In genomic region chr15:36161781-36162212, GRCh38 we compare ENCODE assay signal across 12 cellular contexts.
A peak's percentile ranks its signal among the peaks of the same experiment; 100 is the strongest.
DNase-seq lines count a peak whose midpoint lies in the region; ATAC-seq and TF ChIP-seq lines count a peak whose summit lies in the region.
"Had no signal": no experiment of that assay in that cellular context is flagged by ENCODE, and none has a peak within 500 bp of the region (broad histone marks: within the 10 kb centered on the region; RNA-seq: fewer than 3 reads in every experiment).

No MANE protein-coding gene starts in this region.

- H3K79me1 ChIP-seq in H9 (ENCODE audit: insufficient read depth, low read depth, low read length, poor library complexity, severe bottlenecking) = no peaks in the 10 kb centered on the region

- H4K91ac ChIP-seq in H9 (ENCODE audit: insufficient read length, low read depth, low read length) = no peak overlapping the region

- peaks cover 3 to 10% (median 7%) of the 10 kb centered on the region in 3 experiments; a peak in 3 of 7 replicates for H3K36me3 Mint-ChIP-seq in H9 (ENCODE audit: insufficient read depth in 1 of 3, low read depth in 3 of 3)
- H3K36me3 Mint-ChIP-seq: immature natural killer cell had no signal

- DNase-seq in H9 (peak; percentile 27), choroid plexus epithelial cell (ENCODE audit: low read depth) (peak; percentile 59), iPS-NIHi11 (ENCODE audit: low spot score) (peak; percentile 20), SHP77 (lab: John Stamatoyannopoulos, UW) (no peak), omental fat pad (ENCODE audit: low spot score) (no peak), NCI-H748 treated with DMSO at 0.1 percent for 48 hours (lab: John Stamatoyannopoulos, UW) (no peak)
- no peak for DNase-seq in activated CD4-positive, alpha-beta T cell treated with anti-CD3 and anti-CD28 coated beads for 48 hours
- DNase-seq: immature natural killer cell, KBM-7, NCI-H2171 had no signal

- H3K9ac ChIP-seq in H9 (ENCODE audit: extremely low read depth, insufficient read length, low read length) (no peak overlapping the region), subcutaneous abdominal adipose tissue (ENCODE audit: low read length in 5 of 5) (no peak overlapping the region)

- H2BK20ac ChIP-seq in H9 (ENCODE audit: low read depth, low read length, poor library complexity, severe bottlenecking) = no peak overlapping the region

- H3K4me3 ChIP-seq in choroid plexus epithelial cell (ENCODE audit: low read depth, low read length) (no peak overlapping the region), subcutaneous abdominal adipose tissue (ENCODE audit: low read depth in 1 of 5, low read length in 5 of 5) (no peak overlapping the region)
- H3K4me3 ChIP-seq: thyroid gland had no signal

- H3K27ac ChIP-seq in H9 (ENCODE audit: insufficient read length, low read depth, low read length) (no peak overlapping the region), subcutaneous abdominal adipose tissue (ENCODE audit: low read depth, low read length) (peak overlapping the region; percentile 2)
- H3K27ac ChIP-seq: thyroid gland had no signal

- H3K4me1 ChIP-seq in H9 (ENCODE audit: insufficient read depth, low read length) (peaks cover 2% of the 10 kb centered on the region; the same call in 1 of the 2 replicates), subcutaneous abdominal adipose tissue (ENCODE audit: control insufficient read depth in 5 of 5, insufficient read depth in 5 of 5, low read length in 5 of 5) (peaks cover 5 to 36% (median 11%) of the 10 kb centered on the region in 5 donors)
- H3K4me1 ChIP-seq: thyroid gland had no signal

- peaks cover 7 to 13% of the 10 kb centered on the region in 2 experiments; a peak in 4 of 5 replicates for H3K9me3 Mint-ChIP-seq in H9

- peaks cover 8 to 11% of the 10 kb centered on the region in 2 experiments for H3K4me1 Mint-ChIP-seq in H9
- H3K4me1 Mint-ChIP-seq: immature natural killer cell had no signal

- ATAC-seq in omental fat pad (ENCODE audit: low FRiP score) = no peak

- H4K20me1 ChIP-seq in H9 (ENCODE audit: control insufficient read depth, insufficient read depth, insufficient read length) = no peaks in the 10 kb centered on the region

- no peak overlapping the region for H4K8ac ChIP-seq in H9 (replicated peaks; ENCODE audit: insufficient read length, low read depth, low read length)

- no peak overlapping the region for H3K14ac ChIP-seq in H9 (ENCODE audit: insufficient read depth, low read length)

- H3K18ac ChIP-seq in H9 (ENCODE audit: insufficient read length, low read depth, low read length) = no peak overlapping the region

- no peak overlapping the region for H2AK5ac ChIP-seq in H9 (ENCODE audit: insufficient read length, low read length)

- no peaks in the 10 kb centered on the region for H3K23me2 ChIP-seq in H9 (ENCODE audit: insufficient read length, low read depth, low read length, poor library complexity, severe bottlenecking)

- H2BK15ac ChIP-seq in H9 (ENCODE audit: low read depth, low read length) = no peak overlapping the region

- H2BK12ac ChIP-seq in H9 (ENCODE audit: insufficient read length, low read depth, low read length) = no peak overlapping the region

- no peaks in the 10 kb centered on the region for H3K79me2 ChIP-seq in H9 (ENCODE audit: insufficient read depth, low read length)

- peak; percentile 29; the same call in 2 of the 3 replicates for TF ChIP-seq CTCF in H9 (conservative IDR thresholded peaks at IDR 0.05)
- no peak for TF ChIP-seq CTCF in choroid plexus epithelial cell (conservative IDR thresholded peaks at IDR 0.05; ENCODE audit: low read depth, low read length)
- no peak for TF ChIP-seq CTCF in omental fat pad (IDR thresholded peaks at IDR 0.05)

- H3K4me3 Mint-ChIP-seq in H9 = no peak overlapping the region
- H3K4me3 Mint-ChIP-seq: immature natural killer cell had no signal

- no peak overlapping the region for H2BK120ac ChIP-seq in H9 (ENCODE audit: low read depth, low read length, poor library complexity, severe bottlenecking)

- no peaks in the 10 kb centered on the region for H3K27me3 ChIP-seq in H9 (ENCODE audit: insufficient read depth, low read length)
- H3K27me3 ChIP-seq in subcutaneous abdominal adipose tissue (ENCODE audit: control insufficient read depth in 5 of 5, insufficient read depth in 4 of 5, low read length in 5 of 5) = no peaks in the 10 kb centered on the region
- H3K27me3 ChIP-seq: thyroid gland had no signal

- H3K9me3 ChIP-seq in H9 (ENCODE audit: control insufficient read depth, low read depth, low read length) (no peaks in the 10 kb centered on the region), subcutaneous abdominal adipose tissue (ENCODE audit: control insufficient read depth in 5 of 5, low read length in 5 of 5) (peaks cover 0 to 2% (median 0%) of the 10 kb centered on the region in 5 donors)
- H3K9me3 ChIP-seq: thyroid gland had no signal

- H3K36me3 ChIP-seq in subcutaneous abdominal adipose tissue (ENCODE audit: control insufficient read depth in 5 of 5, insufficient read depth in 5 of 5, low read length in 5 of 5) = no peaks in the 10 kb centered on the region
- H3K36me3 ChIP-seq: thyroid gland had no signal

- H4K5ac ChIP-seq in H9 (ENCODE audit: insufficient read length, low read depth, low read length) = no peak overlapping the region

- H3K27me3 Mint-ChIP-seq in H9 (ENCODE audit: low read depth) = no peaks in the 10 kb centered on the region

- no CpG with 5 or more reads among the region's 1 CpG for WGBS in H9 (ENCODE audit: extremely low coverage, insufficient read length, low lambda C conversion rate)

- peak overlapping the region in 1 of 3 experiments; percentile 48; a peak in 1 of 7 replicates for H3K27ac Mint-ChIP-seq in H9

- H3K23ac ChIP-seq in H9 (ENCODE audit: insufficient read length, low read depth, low read length) = no peak overlapping the region

- no peak overlapping the region for H3T11ph ChIP-seq in H9 (ENCODE audit: low read length)

- H3K56ac ChIP-seq in H9 (ENCODE audit: insufficient read length, low read depth, low read length) = no peak overlapping the region

- no peak overlapping the region for H2BK5ac ChIP-seq in H9 (ENCODE audit: insufficient read length, low read length)

- no peak overlapping the region for H2AFZ ChIP-seq in H9 (ENCODE audit: low read length)

- H3K4ac ChIP-seq in H9 (ENCODE audit: low read depth, low read length) = no peak overlapping the region

- H3K4me2 ChIP-seq in H9 (ENCODE audit: insufficient read depth, insufficient read length, low read length) = no peak overlapping the region

Comparison
In these comparisons a context has a peak if more than half of its experiments do, and no peak if none do; other contexts are left out.
1. DNase-seq: peak in H9 (single experiment), choroid plexus epithelial cell (single experiment) and iPS-NIHi11 (single experiment); none in activated CD4-positive, alpha-beta T cell treated with anti-CD3 and anti-CD28 coated beads for 48 hours (single experiment), SHP77 (0 of 2), omental fat pad (single experiment) and NCI-H748 treated with DMSO at 0.1 percent for 48 hours (single experiment).